27 cellular contexts compared by ENCODE assay signal in the genomic region with DNA sequence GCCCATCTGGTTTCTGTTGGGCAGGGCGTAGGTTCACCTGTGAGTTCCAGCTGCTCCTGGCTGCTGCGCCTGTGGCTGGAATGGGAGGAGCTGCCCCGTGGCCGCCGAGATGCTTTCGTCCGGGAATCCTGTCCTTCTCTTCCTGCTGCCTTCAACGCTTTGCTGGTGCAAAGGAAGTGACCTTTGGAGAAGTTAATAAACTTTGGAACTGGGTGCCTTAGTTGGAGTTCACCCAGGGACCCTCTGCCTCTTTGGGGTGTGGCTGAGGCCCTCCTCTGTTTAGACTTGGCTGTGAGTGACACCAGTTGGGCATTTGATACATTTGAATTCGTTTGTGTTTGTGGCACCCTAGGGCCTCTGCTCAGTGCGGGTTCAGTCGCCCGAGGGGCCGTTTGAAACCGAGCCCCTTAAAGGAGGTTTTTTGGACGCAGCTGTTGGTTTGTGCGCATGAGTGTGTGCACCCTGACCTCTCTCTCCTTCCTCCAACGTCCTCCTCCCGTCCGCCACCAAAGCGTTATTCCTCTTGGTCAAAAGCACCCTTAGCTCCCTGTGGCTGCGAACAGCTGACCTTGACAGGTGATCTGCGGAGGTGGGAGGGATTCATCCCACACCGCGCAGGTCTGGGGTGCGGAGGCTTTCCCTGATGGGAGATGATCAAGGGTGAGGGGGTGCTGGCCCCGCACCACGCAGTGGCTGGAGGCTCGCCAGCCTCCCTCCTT. TPM values are rescaled to one million over a fixed set of nuclear protein-coding genes. Genes with fewer than 3 reads are reported as not detected.
"Had no signal": no experiment of that assay in that cellular context is flagged by ENCODE, and none has a peak within 500 bp of the region (broad histone marks: within the 10 kb centered on the region; RNA-seq: fewer than 3 reads in every experiment).

No MANE protein-coding gene starts in this region.

- H3K4me3 Mint-ChIP-seq: activated B cell treated with CpG ODN at 0.5 μM for 24 hours; activated CD4-positive, alpha-beta memory T cell treated with anti-CD3 and anti-CD28 coated beads, Interleukin-2, amount 10 ng/mL, durations not matched to agents 7 days and 5 days; activated naive CD4-positive, alpha-beta T cell treated with anti-CD3 and anti-CD28 coated beads, Interleukin-2, amount 50 U/mL, for 24 hours; activated T-cell treated with anti-CD3 and anti-CD28 coated beads, Interleukin-2, amount 50 U/mL, for 72 hours; T-cell had no signal

- H3K9me3 ChIP-seq: breast epithelium had no signal

- H3K36me3 ChIP-seq: breast epithelium had no signal

- H3K36me3 Mint-ChIP-seq: activated naive CD4-positive, alpha-beta T cell treated with anti-CD3 and anti-CD28 coated beads, Interleukin-2, amount 50 U/mL, for 24 hours; T-cell had no signal

- H3K27me3 Mint-ChIP-seq: activated naive CD4-positive, alpha-beta T cell treated with anti-CD3 and anti-CD28 coated beads, Interleukin-2, amount 50 U/mL, for 24 hours; T-cell had no signal

- ATAC-seq: activated T-cell treated with anti-CD3 and anti-CD28 coated beads, Interleukin-2, amount 50 U/mL, for 72 hours; T-cell had no signal

- H3K9me3 Mint-ChIP-seq: activated B cell treated with CpG ODN at 0.5 μM for 24 hours; activated naive CD4-positive, alpha-beta T cell treated with anti-CD3 and anti-CD28 coated beads, Interleukin-2, amount 50 U/mL, for 24 hours; activated T-cell treated with anti-CD3 and anti-CD28 coated beads, Interleukin-2, amount 50 U/mL, for 72 hours; activated T-helper 2 cell treated with anti-CD3 and anti-CD28 coated beads, Interferon-gamma antibody, Interleukin-2, Interleukin-4, amounts not matched to agents 10 μg/mL and 5 μg/mL and 100 μg/mL, durations not matched to agents 14 hours and 24 hours and 36 hours; T-cell had no signal

- H3K4me1 Mint-ChIP-seq: activated B cell treated with CpG ODN at 0.5 μM for 24 hours had no signal

- H3K27ac ChIP-seq: breast epithelium, SK-N-MC had no signal

- H3K4me3 ChIP-seq: breast epithelium, SK-N-MC had no signal

- H3K27ac Mint-ChIP-seq: activated B cell treated with CpG ODN at 0.5 μM for 24 hours; activated CD4-positive, alpha-beta memory T cell treated with anti-CD3 and anti-CD28 coated beads, Interleukin-2, amount 10 ng/mL, durations not matched to agents 7 days and 5 days; activated T-cell treated with anti-CD3 and anti-CD28 coated beads, Interleukin-2, amount 50 U/mL, for 72 hours; activated T-helper 2 cell treated with anti-CD3 and anti-CD28 coated beads, Interferon-gamma antibody, Interleukin-2, Interleukin-4, amounts not matched to agents 10 μg/mL and 5 μg/mL and 100 μg/mL, durations not matched to agents 14 hours and 24 hours and 36 hours; T-cell had no signal

- DNase-seq: activated B cell treated with CpG ODN at 0.5 μM for 24 hours; activated CD4-positive, alpha-beta memory T cell treated with anti-CD3 and anti-CD28 coated beads, Interleukin-2, amount 10 ng/mL, durations not matched to agents 7 days and 5 days; activated CD4-positive, alpha-beta T cell treated with anti-CD3 and anti-CD28 coated beads for 1 hour; activated CD4-positive, alpha-beta T cell treated with anti-CD3 and anti-CD28 coated beads, Interleukin-2, amount 50 U/mL, for 1 hour; activated T-cell treated with anti-CD3 and anti-CD28 coated beads for 4 hours; activated T-cell treated with anti-CD3 and anti-CD28 coated beads, Interleukin-2, amount 50 U/mL, for 72 hours; aorta; caudate nucleus; Kasumi-1; KBM-7; NCI-H1105 treated with DMSO at 0.1 percent for 48 hours; NCI-H1436 treated with DMSO at 0.1 percent for 48 hours; NCI-H187; NCI-H2081; NCI-H446; NCI-H524; SIG-M5; T-cell; T-helper 2 cell; T1000 had no signal

- FAIRE-seq: RCC 7860, TTC549 had no signal

- H3K27me3 ChIP-seq: breast epithelium had no signal

RNA-seq across cellular contexts. Expression of gene SECTM1, which starts 9.0 kb away (rescaled TPM):
- total RNA-seq: activated B cell treated with CpG ODN at 0.5 μM for 24 hours had no signal

RNA-seq across cellular contexts. Expression of gene TEX19, which starts 16.5 kb away (rescaled TPM):
- total RNA-seq: activated B cell treated with CpG ODN at 0.5 μM for 24 hours; activated CD4-positive, alpha-beta memory T cell treated with anti-CD3 and anti-CD28 coated beads, Interleukin-2, amount 10 ng/mL, durations not matched to agents 7 days and 5 days; activated CD8-positive, alpha-beta memory T cell treated with anti-CD3 and anti-CD28 coated beads for 36 hours; activated T-helper 2 cell treated with anti-CD3 and anti-CD28 coated beads, Interferon-gamma antibody, Interleukin-2, Interleukin-4, amounts not matched to agents 10 μg/mL and 5 μg/mL and 100 μg/mL, durations not matched to agents 14 hours and 24 hours and 36 hours; aorta; breast epithelium; T-cell had no signal
- polyA plus RNA-seq: aorta had no signal

RNA-seq across cellular contexts. Expression of gene UTS2R, which starts 29.0 kb away (rescaled TPM):
- total RNA-seq: activated B cell treated with CpG ODN at 0.5 μM for 24 hours; activated CD4-positive, alpha-beta memory T cell treated with anti-CD3 and anti-CD28 coated beads, Interleukin-2, amount 10 ng/mL, durations not matched to agents 7 days and 5 days; activated CD8-positive, alpha-beta memory T cell treated with anti-CD3 and anti-CD28 coated beads for 36 hours; activated T-helper 2 cell treated with anti-CD3 and anti-CD28 coated beads, Interferon-gamma antibody, Interleukin-2, Interleukin-4, amounts not matched to agents 10 μg/mL and 5 μg/mL and 100 μg/mL, durations not matched to agents 14 hours and 24 hours and 36 hours; aorta; T-cell had no signal
- polyA plus RNA-seq: aorta had no signal
